In the genomic region with DNA sequence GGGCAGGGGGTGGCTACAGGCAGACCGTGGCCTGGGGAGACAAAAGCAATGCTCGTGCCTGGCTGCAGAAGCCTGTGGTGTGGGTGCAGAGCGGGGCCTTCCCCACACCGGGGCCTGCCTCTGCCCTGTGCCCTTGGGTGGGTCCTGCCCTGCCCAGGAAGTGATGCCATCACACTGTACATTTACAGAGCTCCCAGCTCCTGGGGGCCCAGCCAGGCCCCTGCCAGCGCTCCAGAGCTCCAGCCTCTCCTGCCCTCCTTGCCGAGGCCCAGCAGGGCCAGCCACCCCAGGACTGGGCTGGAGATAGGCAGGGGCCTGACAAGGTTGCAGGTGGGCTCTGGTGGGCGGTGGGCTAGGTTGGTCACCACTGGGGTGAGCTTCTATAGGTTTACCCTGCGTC, we compare ENCODE assay signal across 8 cellular contexts. TPM values are rescaled to one million over a fixed set of nuclear protein-coding genes. Genes with fewer than 3 reads are reported as not detected.
DNase-seq lines count a peak whose midpoint lies in the region; ATAC-seq, FAIRE-seq and TF ChIP-seq lines count a peak whose summit lies in the region.

No MANE protein-coding gene starts in this region.

- FAIRE-seq in H54 (lab: Jason Lieb, UNC): no peak

- no peak for TF ChIP-seq CTCF in spleen (IDR thresholded peaks at IDR 0.05 in 8 of 11, conservative IDR thresholded peaks at IDR 0.05 in 3 of 11)

- no peak overlapping the region for H3K27ac Mint-ChIP-seq in T-helper 1 cell treated with Interleukin-12 subunit alpha and Interleukin-12 subunit beta and Interleukin-4 antibody, amounts not matched to agents 30 μg/mL and 1 μg/mL, for 36 hours

- H3K27ac ChIP-seq in spleen: peak overlapping the region in 7 of 8 donors; percentile 46 to 87 (median 81)

- peaks cover 4% of the 10 kb centered on the region for H3K36me3 Mint-ChIP-seq in T-helper 1 cell treated with Interleukin-12 subunit alpha and Interleukin-12 subunit beta and Interleukin-4 antibody, amounts not matched to agents 30 μg/mL and 1 μg/mL, for 36 hours (ENCODE audit: low read depth)

- no peaks in the 10 kb centered on the region for H3K27me3 ChIP-seq in spleen (replicated peaks in 1 of 7)

- H3K36me3 ChIP-seq in spleen: no peaks in the 10 kb centered on the region

- TF ChIP-seq POLR2A in spleen (IDR thresholded peaks at IDR 0.05) (no peak), H54 (IDR thresholded peaks at IDR 0.05; ENCODE audit: low read depth, low read length) (no peak)

- H3K9me3 Mint-ChIP-seq in T-helper 1 cell treated with Interleukin-12 subunit alpha and Interleukin-12 subunit beta and Interleukin-4 antibody, amounts not matched to agents 30 μg/mL and 1 μg/mL, for 36 hours: peaks cover 21% of the 10 kb centered on the region

- intact Hi-C loops in Right ventricle myocardium superior (cut with DNase I): no loop called here
- intact Hi-C loops in spleen (cut with DNase I; ENCODE audit: low total_unique reads): no loop called here

- 29 to 41% (median 34%) methylated on average over 6 to 8 of the region's 8 CpGs for WGBS in spleen, 5 donors

- no peaks in the 10 kb centered on the region for H3K27me3 Mint-ChIP-seq in T-helper 1 cell treated with Interleukin-12 subunit alpha and Interleukin-12 subunit beta and Interleukin-4 antibody, amounts not matched to agents 30 μg/mL and 1 μg/mL, for 36 hours (ENCODE audit: low read depth)

- DNase-seq in Right ventricle myocardium superior (peak; percentile 38), spleen (peak; percentile 83), midbrain (lab: John Stamatoyannopoulos, UW) (no peak), hypothalamus (lab: John Stamatoyannopoulos, UW) (no peak), iPS-NIHi11 (ENCODE audit: low spot score) (no peak), H54 (ENCODE audit: insufficient read length, low spot score) (no peak)

- peak overlapping the region; percentile 26 for H3K4me3 Mint-ChIP-seq in T-helper 1 cell treated with Interleukin-12 subunit alpha and Interleukin-12 subunit beta and Interleukin-4 antibody, amounts not matched to agents 30 μg/mL and 1 μg/mL, for 36 hours

- peak overlapping the region in 6 of 8 donors; percentile 29 to 72 (median 48) for H3K4me3 ChIP-seq in spleen

- ATAC-seq in GM21515 (IDR thresholded peaks at IDR 0.05; ENCODE audit: unreplicated experiment) (peak; percentile 16), Right ventricle myocardium superior (ENCODE audit: poor library complexity) (no peak)

- peaks cover 9 to 27% (median 16%) of the 10 kb centered on the region in 6 donors for H3K4me1 ChIP-seq in spleen

- H3K4me1 Mint-ChIP-seq in T-helper 1 cell treated with Interleukin-12 subunit alpha and Interleukin-12 subunit beta and Interleukin-4 antibody, amounts not matched to agents 30 μg/mL and 1 μg/mL, for 36 hours (ENCODE audit: low read depth): peaks cover 4% of the 10 kb centered on the region

- H3K9me3 ChIP-seq in spleen: peaks cover 0 to 21% (median 11%) of the 10 kb centered on the region in 8 donors

RNA-seq across cellular contexts. Expression of a gene that starts 40.2 kb away (rescaled TPM):
- total RNA-seq in Right ventricle myocardium superior (not detected), spleen (under 1 TPM in 1 of 7 donors, not detected in 6; 0.09 TPM)
- polyA plus RNA-seq in spleen: under 1 TPM in 2 of 3 donors, not detected in 1; under 0.01 TPM

RNA-seq across cellular contexts. Expression of a gene that starts 46.4 kb away (rescaled TPM):
- total RNA-seq in Right ventricle myocardium superior (49.9 TPM), spleen (10 to 100 TPM; 44.3 to 67.4 (median 59.8) TPM)
- 10 to 100 TPM; 16.1 to 35.8 (median 18.7) TPM for polyA plus RNA-seq in spleen

Comparison
In these comparisons a context has a peak if more than half of its experiments do, and no peak if none do; other contexts are left out.
1. DNase-seq: peak in Right ventricle myocardium superior (single experiment) and spleen (single experiment); none in midbrain (single experiment), hypothalamus (0 of 51), iPS-NIHi11 (single experiment) and H54 (single experiment).